In genomic region chr11:73366953-73367352, GRCh38 we compare ENCODE assay signal across 22 cellular contexts. TPM values are rescaled to one million over a fixed set of nuclear protein-coding genes. Genes with fewer than 3 reads are reported as not detected.
DNase-seq lines count a peak whose midpoint lies in the region; ATAC-seq and TF ChIP-seq lines count a peak whose summit lies in the region.
"Had no signal": no experiment of that assay in that cellular context is flagged by ENCODE, and none has a peak within 500 bp of the region (broad histone marks: within the 10 kb centered on the region; RNA-seq: fewer than 3 reads in every experiment).

No MANE protein-coding gene starts in this region.

- intact Hi-C loops in activated CD4-positive, alpha-beta T cell treated with anti-CD3 and anti-CD28 coated beads for 36 hours (cut with DNase I, micrococcal nuclease): no loop called here
- intact Hi-C loops in CD4-positive, alpha-beta T cell (cut with DNase I, micrococcal nuclease): loop anchor here (1.0 kb wide), 1 partner anchor 9 kb away; the partner anchor contains the start of gene RELT (in 2 of the 2)

- peak overlapping the region; percentile 48 for H3K27ac ChIP-seq in CD4-positive, alpha-beta T cell (ENCODE audit: low read depth, low read length)
- no peak overlapping the region for H3K27ac ChIP-seq in Karpas-422 (ENCODE audit: low read length)
- H3K27ac ChIP-seq: cardiac muscle cell, epithelial cell of prostate, HL-60, sigmoid colon had no signal

- H3K27me3 Mint-ChIP-seq in activated CD4-positive, alpha-beta T cell treated with anti-CD3 and anti-CD28 coated beads for 36 hours: no peaks in the 10 kb centered on the region
- no peaks in the 10 kb centered on the region for H3K27me3 Mint-ChIP-seq in CD4-positive, alpha-beta T cell
- no peaks in the 10 kb centered on the region for H3K27me3 Mint-ChIP-seq in activated T-helper 17 cell treated with anti-CD3 and anti-CD28 coated beads, Interleukin-2, amount 50 U/mL, for 72 hours
- no peaks in the 10 kb centered on the region for H3K27me3 Mint-ChIP-seq in naive B cell

- no peak overlapping the region for H3K9ac ChIP-seq in Karpas-422 (ENCODE audit: low read length)

- no peaks in the 10 kb centered on the region for H3K9me2 ChIP-seq in Karpas-422 (replicated peaks; ENCODE audit: insufficient read depth, low read length)

- no peaks in the 10 kb centered on the region for H3K36me3 ChIP-seq in Karpas-422 (ENCODE audit: insufficient read depth, low read length)

- H3K4me1 ChIP-seq in Karpas-422 (ENCODE audit: low read length): peaks cover 8% of the 10 kb centered on the region
- H3K4me1 ChIP-seq: sigmoid colon had no signal

- no peak overlapping the region for H3K4me3 ChIP-seq in Karpas-422 (ENCODE audit: low read length)
- H3K4me3 ChIP-seq: cardiac muscle cell, sigmoid colon had no signal

- H2AFZ ChIP-seq in Karpas-422 (ENCODE audit: low read length): no peak overlapping the region

- CTCF ChIA-PET in activated CD4-positive, alpha-beta T cell treated with anti-CD3 and anti-CD28 coated beads for 36 hours (lab: Charles Lee): interaction anchor here (0.6 to 1.8 kb wide), 2 partner anchors 8 to 15 kb away, joined by 4 to 15 read pairs; no protein-coding TSS in a partner anchor
- CTCF ChIA-PET in CD4-positive, alpha-beta T cell (lab: Charles Lee): interaction anchor here (1.3 to 3.2 kb wide), 2 partner anchors 16 to 26 kb away, joined by 3 to 15 read pairs; no protein-coding TSS in a partner anchor

- TF ChIP-seq CTCF in CD4-positive, alpha-beta T cell (IDR thresholded peaks at IDR 0.05): no peak

- peak overlapping the region; percentile 65 for H3K27ac Mint-ChIP-seq in activated CD4-positive, alpha-beta T cell treated with anti-CD3 and anti-CD28 coated beads for 36 hours
- H3K27ac Mint-ChIP-seq in CD4-positive, alpha-beta T cell: peak overlapping the region; percentile 88
- peak overlapping the region; percentile 87 for H3K27ac Mint-ChIP-seq in activated T-helper 17 cell treated with anti-CD3 and anti-CD28 coated beads, Interleukin-2, amount 50 U/mL, for 72 hours
- peak overlapping the region; percentile 2 to 97 (median 90) for H3K27ac Mint-ChIP-seq in naive B cell

- no peaks in the 10 kb centered on the region for H3K27me3 ChIP-seq in CD4-positive, alpha-beta T cell (ENCODE audit: control insufficient read depth, insufficient read depth, low read length)
- H3K27me3 ChIP-seq in Karpas-422 (ENCODE audit: low read length): no peaks in the 10 kb centered on the region
- H3K27me3 ChIP-seq: cardiac muscle cell, sigmoid colon had no signal

- no peaks in the 10 kb centered on the region for H3K9me3 ChIP-seq in CD4-positive, alpha-beta T cell (ENCODE audit: control insufficient read depth, low read length)
- H3K9me3 ChIP-seq in Karpas-422 (ENCODE audit: low read length): no peaks in the 10 kb centered on the region
- H3K9me3 ChIP-seq: sigmoid colon had no signal

- H4K20me1 ChIP-seq in Karpas-422 (ENCODE audit: insufficient read depth, low read depth, low read length): no peaks in the 10 kb centered on the region

- H3K79me2 ChIP-seq in Karpas-422 (ENCODE audit: low read length): no peaks in the 10 kb centered on the region

- no peak for ATAC-seq in activated CD4-positive, alpha-beta T cell treated with anti-CD3 and anti-CD28 coated beads for 36 hours
- no peak for ATAC-seq in CD4-positive, alpha-beta T cell (ENCODE audit: poor library complexity)
- ATAC-seq in activated T-helper 17 cell treated with anti-CD3 and anti-CD28 coated beads, Interleukin-2, amount 50 U/mL, for 72 hours (replicated peaks): no peak
- no peak for ATAC-seq in naive B cell (ENCODE audit: low read depth in 2 of 2)
- ATAC-seq: HepG2, left cardiac atrium had no signal

- H3K4me3 Mint-ChIP-seq in activated CD4-positive, alpha-beta T cell treated with anti-CD3 and anti-CD28 coated beads for 36 hours: no peak overlapping the region
- no peak overlapping the region for H3K4me3 Mint-ChIP-seq in CD4-positive, alpha-beta T cell
- H3K4me3 Mint-ChIP-seq in activated T-helper 17 cell treated with anti-CD3 and anti-CD28 coated beads, Interleukin-2, amount 50 U/mL, for 72 hours: peak overlapping the region; percentile 60
- H3K4me3 Mint-ChIP-seq in naive B cell: peak overlapping the region in 5 of 8 donors; percentile 26 to 78 (median 49)

- no peaks in the 10 kb centered on the region for H3K36me3 Mint-ChIP-seq in activated CD4-positive, alpha-beta T cell treated with anti-CD3 and anti-CD28 coated beads for 36 hours (ENCODE audit: low read depth)
- H3K36me3 Mint-ChIP-seq in CD4-positive, alpha-beta T cell (ENCODE audit: low read depth): no peaks in the 10 kb centered on the region
- no peaks in the 10 kb centered on the region for H3K36me3 Mint-ChIP-seq in activated T-helper 17 cell treated with anti-CD3 and anti-CD28 coated beads, Interleukin-2, amount 50 U/mL, for 72 hours (ENCODE audit: low read depth)
- no peaks in the 10 kb centered on the region for H3K36me3 Mint-ChIP-seq in naive B cell

- POLR2A ChIA-PET in activated CD4-positive, alpha-beta T cell treated with anti-CD3 and anti-CD28 coated beads for 36 hours (lab: Charles Lee): interaction anchor here (0.6 kb wide), 1 partner anchor 199 kb away, joined by 3 read pairs; no protein-coding TSS in a partner anchor
- POLR2A ChIA-PET in CD4-positive, alpha-beta T cell (lab: Charles Lee): interaction anchor here (1.1 to 2.2 kb wide), 3 partner anchors 10 to 26 kb away, joined by 3 to 9 read pairs (median 8); partner anchors contain the start of gene RELT

- no peak for DNase-seq in activated CD4-positive, alpha-beta T cell treated with anti-CD3 and anti-CD28 coated beads for 36 hours
- no peak for DNase-seq in activated CD4-positive, alpha-beta T cell treated with anti-CD3 and anti-CD28 coated beads, Interleukin-2, amount 50 U/mL, for 4 hours
- no peak for DNase-seq in CD4-positive, alpha-beta T cell
- DNase-seq in naive B cell (no peak), KG1 (lab: John Stamatoyannopoulos, UW) (no peak), amniotic stem cell (lab: John Stamatoyannopoulos, UW) (no peak), Karpas-422 (no peak)
- DNase-seq: amygdala; EL; left cardiac atrium; mesendoderm; NCI-H1105 treated with DMSO at 0.1 percent for 48 hours; NCI-H2081 treated with DMSO at 0.1 percent for 48 hours; NK-92 treated with Interleukin-12 subunit alpha and Interleukin-12 subunit beta, amount 100 ng/mL, for 24 hours; SIG-M5; sigmoid colon had no signal

- H3K9me3 Mint-ChIP-seq in activated CD4-positive, alpha-beta T cell treated with anti-CD3 and anti-CD28 coated beads for 36 hours (ENCODE audit: low read depth): peaks cover 2% of the 10 kb centered on the region
- H3K9me3 Mint-ChIP-seq in CD4-positive, alpha-beta T cell: no peaks in the 10 kb centered on the region
- H3K9me3 Mint-ChIP-seq in activated T-helper 17 cell treated with anti-CD3 and anti-CD28 coated beads, Interleukin-2, amount 50 U/mL, for 72 hours: no peaks in the 10 kb centered on the region
- no peaks in the 10 kb centered on the region for H3K9me3 Mint-ChIP-seq in naive B cell

- H3K4me1 Mint-ChIP-seq in activated CD4-positive, alpha-beta T cell treated with anti-CD3 and anti-CD28 coated beads for 36 hours: peaks cover 25% of the 10 kb centered on the region
- H3K4me1 Mint-ChIP-seq in CD4-positive, alpha-beta T cell (ENCODE audit: low read depth): peaks cover 26% of the 10 kb centered on the region
- peaks cover 14% of the 10 kb centered on the region for H3K4me1 Mint-ChIP-seq in activated T-helper 17 cell treated with anti-CD3 and anti-CD28 coated beads, Interleukin-2, amount 50 U/mL, for 72 hours
- peaks cover 38 to 76% (median 65%) of the 10 kb centered on the region in 3 donors for H3K4me1 Mint-ChIP-seq in naive B cell

- H3K4me2 ChIP-seq in Karpas-422 (ENCODE audit: low read depth, low read length, poor library complexity, severe bottlenecking): no peak overlapping the region

RNA-seq across cellular contexts. Expression of gene RELT, which starts 9.2 kb away (rescaled TPM):
- total RNA-seq in activated CD4-positive, alpha-beta T cell treated with anti-CD3 and anti-CD28 coated beads for 36 hours: 10 to 100 TPM; 18.5 to 21.3 TPM
- total RNA-seq in CD4-positive, alpha-beta T cell: 100 to 1,000 TPM; 107 to 114 TPM
- 10 to 100 TPM; 31.2 to 39.9 TPM for total RNA-seq in activated T-helper 17 cell treated with anti-CD3 and anti-CD28 coated beads, Interleukin-2, amount 50 U/mL, for 72 hours
- 10 to 100 TPM; 16.3 to 35.1 (median 21.2) TPM for polyA plus RNA-seq in naive B cell (ENCODE audit: low read depth in 6 of 6)
- 21.7 and 54.2 TPM in 2 replicates for total RNA-seq in Karpas-422 (2014; rRNA removed; shearing (Covaris generic); ENCODE audit: low replicate concordance)

RNA-seq across cellular contexts. Expression of gene ARHGEF17, which starts 58.9 kb away (rescaled TPM):
- total RNA-seq in activated CD4-positive, alpha-beta T cell treated with anti-CD3 and anti-CD28 coated beads for 36 hours: under 1 TPM in 1 of 2 experiments, not detected in 1; 0.05 TPM
- total RNA-seq in CD4-positive, alpha-beta T cell: not detected
- total RNA-seq in activated T-helper 17 cell treated with anti-CD3 and anti-CD28 coated beads, Interleukin-2, amount 50 U/mL, for 72 hours: under 1 TPM; 0.06 to 0.42 TPM
- not detected for polyA plus RNA-seq in naive B cell (ENCODE audit: low read depth in 6 of 6)
- 0.11 TPM in 1 of 2 replicates, not detected in the other for total RNA-seq in Karpas-422 (2014; rRNA removed; shearing (Covaris generic); ENCODE audit: low replicate concordance)
- total RNA-seq: T-helper 1 cell treated with Interleukin-12 subunit alpha and Interleukin-12 subunit beta and Interleukin-4 antibody, amounts not matched to agents 30 ng/mL and 1 ng/mL, for 36 hours had no signal

Comparison
In these comparisons a context has a peak if more than half of its experiments do, and no peak if none do; other contexts are left out.
1. H3K4me3 Mint-ChIP-seq: peak in activated T-helper 17 cell treated with anti-CD3 and anti-CD28 coated beads, Interleukin-2, amount 50 U/mL, for 72 hours (single experiment) and naive B cell (5 of 8); none in activated CD4-positive, alpha-beta T cell treated with anti-CD3 and anti-CD28 coated beads for 36 hours (single experiment) and CD4-positive, alpha-beta T cell (single experiment).
2. intact Hi-C loops: an anchor here in CD4-positive, alpha-beta T cell (1.0 kb wide); none called in activated CD4-positive, alpha-beta T cell treated with anti-CD3 and anti-CD28 coated beads for 36 hours.
3. Peak in every context shown above with its lines, with median percentiles within 50 percentile points of each other: H3K27ac Mint-ChIP-seq.